In genomic region chr2:241314181-241314932, GRCh38 we compare ENCODE assay signal across 8 cellular contexts. TPM values are rescaled to one million over a fixed set of nuclear protein-coding genes. Genes with fewer than 3 reads are reported as not detected.
DNase-seq lines count a peak whose midpoint lies in the region; ATAC-seq and TF ChIP-seq lines count a peak whose summit lies in the region.

No MANE protein-coding gene starts in this region.

- H3K27ac ChIP-seq in CD4-positive, CD25-positive, alpha-beta regulatory T cell (ENCODE audit: insufficient read depth, low read length, poor library complexity, severe bottlenecking), result peak overlapping the region; percentile 98
- peak overlapping the region; percentile 99 for H3K27ac ChIP-seq in skeletal muscle tissue (ENCODE audit: low read depth, low read length)

- CTCF ChIA-PET in activated CD4-positive, alpha-beta memory T cell treated with anti-CD3 and anti-CD28 coated beads for 36 hours (lab: Charles Lee), result interaction anchor here (1.0 to 1.2 kb wide), 2 partner anchors 35 to 748 kb away, joined by 3 read pairs; no protein-coding TSS in a partner anchor

- H3K4me3 ChIP-seq in CD4-positive, CD25-positive, alpha-beta regulatory T cell (ENCODE audit: low read depth, low read length), result peak overlapping the region; percentile 92
- peak overlapping the region; percentile 93 to 95 (median 94) for H3K4me3 ChIP-seq in skeletal muscle tissue (ENCODE audit: low read length in 3 of 3)

- DNase-seq in CD4-positive, CD25-positive, alpha-beta regulatory T cell, result no peak
- DNase-seq in HT-29 (ENCODE audit: low spot score) (peak; percentile 68), glutamatergic neuron (no peak), mucosa of gallbladder (ENCODE audit: low spot score) (no peak)
- no peak for DNase-seq in activated CD4-positive, alpha-beta memory T cell treated with anti-CD3 and anti-CD28 coated beads for 36 hours

- H3K27me3 Mint-ChIP-seq in CD4-positive, CD25-positive, alpha-beta regulatory T cell, result peaks cover 6% of the 10 kb centered on the region
- no peaks in the 10 kb centered on the region for H3K27me3 Mint-ChIP-seq in activated CD4-positive, alpha-beta memory T cell treated with anti-CD3 and anti-CD28 coated beads for 36 hours
- peaks cover 10% of the 10 kb centered on the region for H3K27me3 Mint-ChIP-seq in glutamatergic neuron (ENCODE audit: unreplicated experiment)

- H3K36me3 Mint-ChIP-seq in CD4-positive, CD25-positive, alpha-beta regulatory T cell, result peaks cover 4% of the 10 kb centered on the region
- H3K36me3 Mint-ChIP-seq in activated CD4-positive, alpha-beta memory T cell treated with anti-CD3 and anti-CD28 coated beads for 36 hours, result peaks cover 24% of the 10 kb centered on the region
- no peaks in the 10 kb centered on the region for H3K36me3 Mint-ChIP-seq in glutamatergic neuron (ENCODE audit: unreplicated experiment)

- H3K4me1 Mint-ChIP-seq in CD4-positive, CD25-positive, alpha-beta regulatory T cell, result peaks cover 43 to 81% (median 66%) of the 10 kb centered on the region in 4 donors
- H3K4me1 Mint-ChIP-seq in activated CD4-positive, alpha-beta memory T cell treated with anti-CD3 and anti-CD28 coated beads for 36 hours (ENCODE audit: low read depth), result peaks cover 67% of the 10 kb centered on the region
- peaks cover 26% of the 10 kb centered on the region for H3K4me1 Mint-ChIP-seq in glutamatergic neuron (ENCODE audit: low read depth, unreplicated experiment)

- peak overlapping the region; percentile 92 to 100 (median 97) for H3K4me3 Mint-ChIP-seq in CD4-positive, CD25-positive, alpha-beta regulatory T cell
- peak overlapping the region; percentile 98 for H3K4me3 Mint-ChIP-seq in activated CD4-positive, alpha-beta memory T cell treated with anti-CD3 and anti-CD28 coated beads for 36 hours
- H3K4me3 Mint-ChIP-seq in glutamatergic neuron (ENCODE audit: unreplicated experiment), result peak overlapping the region; percentile 89

- no peaks in the 10 kb centered on the region for H3K27me3 ChIP-seq in CD4-positive, CD25-positive, alpha-beta regulatory T cell (ENCODE audit: control insufficient read depth, insufficient read depth, low read length)
- no peaks in the 10 kb centered on the region for H3K27me3 ChIP-seq in skeletal muscle tissue (ENCODE audit: control insufficient read depth in 3 of 3, insufficient read depth in 3 of 3, low read length in 3 of 3)

- peak overlapping the region; percentile 91 to 98 (median 92) for H3K9ac ChIP-seq in skeletal muscle tissue (ENCODE audit: low read depth in 1 of 3, low read length in 3 of 3)

- no peak for TF ChIP-seq CTCF in glutamatergic neuron (IDR thresholded peaks at IDR 0.05; ENCODE audit: partially characterized antibody, unreplicated experiment)

- intact Hi-C loops in activated CD4-positive, alpha-beta memory T cell treated with anti-CD3 and anti-CD28 coated beads for 36 hours (cut with micrococcal nuclease), result loop anchor here (2.0 to 10.0 kb wide), 3 partner anchors 42 to 296 kb away; no protein-coding TSS in a partner anchor

- no peaks in the 10 kb centered on the region for H3K36me3 ChIP-seq in CD4-positive, CD25-positive, alpha-beta regulatory T cell (ENCODE audit: control insufficient read depth, insufficient read depth, low read length)
- no peaks in the 10 kb centered on the region for H3K36me3 ChIP-seq in skeletal muscle tissue (ENCODE audit: control insufficient read depth in 3 of 3, insufficient read depth in 3 of 3, low read length in 3 of 3)

- H3K9me3 ChIP-seq in CD4-positive, CD25-positive, alpha-beta regulatory T cell (ENCODE audit: control insufficient read depth in 2 of 2, low read length in 2 of 2), result no peaks in the 10 kb centered on the region
- H3K9me3 ChIP-seq in skeletal muscle tissue (ENCODE audit: control insufficient read depth in 3 of 3, low read length in 3 of 3), result no peaks in the 10 kb centered on the region

- no peaks in the 10 kb centered on the region for H3K9me3 Mint-ChIP-seq in CD4-positive, CD25-positive, alpha-beta regulatory T cell
- H3K9me3 Mint-ChIP-seq in activated CD4-positive, alpha-beta memory T cell treated with anti-CD3 and anti-CD28 coated beads for 36 hours, result no peaks in the 10 kb centered on the region
- peaks cover 8% of the 10 kb centered on the region for H3K9me3 Mint-ChIP-seq in glutamatergic neuron (ENCODE audit: unreplicated experiment)

- ATAC-seq in CD4-positive, CD25-positive, alpha-beta regulatory T cell (ENCODE audit: low read depth in 2 of 2), result no peak
- ATAC-seq in HG02588 (IDR thresholded peaks at IDR 0.05; ENCODE audit: unreplicated experiment), result no peak
- no peak for ATAC-seq in HG02938 (IDR thresholded peaks at IDR 0.05; ENCODE audit: unreplicated experiment)

- POLR2A ChIA-PET in activated CD4-positive, alpha-beta memory T cell treated with anti-CD3 and anti-CD28 coated beads for 36 hours (lab: Charles Lee), result interaction anchor here (0.7 to 1.3 kb wide), 6 partner anchors 8 to 746 kb away, joined by 3 to 4 read pairs (median 3); partner anchors contain the start of gene RNPEPL1

- H3K27ac Mint-ChIP-seq in CD4-positive, CD25-positive, alpha-beta regulatory T cell, result peak overlapping the region; percentile 11 to 89 (median 79)
- H3K27ac Mint-ChIP-seq in activated CD4-positive, alpha-beta memory T cell treated with anti-CD3 and anti-CD28 coated beads for 36 hours, result peak overlapping the region; percentile 100
- peak overlapping the region; percentile 78 for H3K27ac Mint-ChIP-seq in glutamatergic neuron (ENCODE audit: unreplicated experiment)

- H3K4me1 ChIP-seq in CD4-positive, CD25-positive, alpha-beta regulatory T cell (ENCODE audit: control insufficient read depth, insufficient read depth, low read length, poor library complexity, severe bottlenecking), result peaks cover 58% of the 10 kb centered on the region
- H3K4me1 ChIP-seq in skeletal muscle tissue (ENCODE audit: control insufficient read depth in 3 of 3, insufficient read depth in 3 of 3, low read length in 3 of 3), result peaks cover 43 to 59% (median 53%) of the 10 kb centered on the region in 3 donors

RNA-seq across cellular contexts. Expression of gene HDLBP, which starts 1.1 kb away (rescaled TPM):
- total RNA-seq in CD4-positive, CD25-positive, alpha-beta regulatory T cell, result 121 TPM
- polyA plus RNA-seq in CD4-positive, CD25-positive, alpha-beta regulatory T cell, result 10 to 100 TPM; 33.6 to 42.6 (median 41.3) TPM
- 461 and 493 TPM in 2 replicates for total RNA-seq in HT-29 (2014; rRNA removed; shearing (Covaris generic))
- total RNA-seq in activated CD4-positive, alpha-beta memory T cell treated with anti-CD3 and anti-CD28 coated beads for 36 hours, result 100 to 1,000 TPM; 243 to 251 TPM
- 216 TPM for total RNA-seq in glutamatergic neuron (ENCODE audit: unreplicated experiment)
- total RNA-seq in skeletal muscle tissue, result 473 TPM
- total RNA-seq in mucosa of gallbladder, result 464 TPM

RNA-seq across cellular contexts. Expression of gene SEPTIN2, which starts 1.4 kb away (rescaled TPM):
- total RNA-seq in CD4-positive, CD25-positive, alpha-beta regulatory T cell, result 191 TPM
- 100 to 1,000 TPM; 131 to 186 (median 159) TPM for polyA plus RNA-seq in CD4-positive, CD25-positive, alpha-beta regulatory T cell
- total RNA-seq in HT-29 (2014; rRNA removed; shearing (Covaris generic)), result 139 and 164 TPM in 2 replicates
- total RNA-seq in activated CD4-positive, alpha-beta memory T cell treated with anti-CD3 and anti-CD28 coated beads for 36 hours, result 100 to 1,000 TPM; 255 to 261 TPM
- 302 TPM for total RNA-seq in glutamatergic neuron (ENCODE audit: unreplicated experiment)
- 291 TPM for total RNA-seq in skeletal muscle tissue
- 234 TPM for total RNA-seq in mucosa of gallbladder

RNA-seq across cellular contexts. Expression of gene FARP2, which starts 41.7 kb away (rescaled TPM):
- 34.9 TPM for total RNA-seq in CD4-positive, CD25-positive, alpha-beta regulatory T cell
- 1 to 10 TPM; 3.0 to 7.4 (median 6.9) TPM for polyA plus RNA-seq in CD4-positive, CD25-positive, alpha-beta regulatory T cell
- total RNA-seq in HT-29 (2014; rRNA removed; shearing (Covaris generic)), result 53.7 and 54.1 TPM in 2 replicates
- total RNA-seq in activated CD4-positive, alpha-beta memory T cell treated with anti-CD3 and anti-CD28 coated beads for 36 hours, result 10 to 100 TPM; 25.1 to 29.5 TPM
- total RNA-seq in glutamatergic neuron (ENCODE audit: unreplicated experiment) (67.7 TPM), skeletal muscle tissue (21.9 TPM), mucosa of gallbladder (68.8 TPM)
